12 cellular contexts compared by ENCODE assay signal in the genomic region with DNA sequence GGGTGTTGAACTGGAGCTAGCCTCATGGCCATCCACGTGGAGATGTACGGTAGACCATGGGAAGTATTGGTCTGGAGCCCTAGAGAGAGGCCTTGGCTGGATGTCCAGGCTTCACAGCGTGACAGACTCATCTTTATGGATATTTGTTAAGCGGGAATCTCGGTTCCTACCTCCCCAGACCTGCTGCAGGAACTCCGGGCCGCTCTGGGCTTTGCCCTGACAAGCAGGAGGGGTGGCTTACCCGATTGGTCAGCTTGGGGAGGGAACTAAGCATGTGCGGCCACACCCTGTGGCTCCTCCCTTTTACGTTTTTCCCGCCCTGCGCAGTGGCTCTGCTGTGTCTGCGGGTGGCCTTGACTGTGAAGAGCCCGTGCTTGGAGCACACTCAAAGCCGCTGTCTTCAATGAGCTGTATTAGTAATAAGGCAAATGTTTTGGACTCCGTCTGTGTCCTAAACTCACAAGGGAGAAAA. TPM values are rescaled to one million over a fixed set of nuclear protein-coding genes. Genes with fewer than 3 reads are reported as not detected.
DNase-seq lines count a peak whose midpoint lies in the region; ATAC-seq lines count a peak whose summit lies in the region.
"Had no signal": no experiment of that assay in that cellular context is flagged by ENCODE, and none has a peak within 500 bp of the region (broad histone marks: within the 10 kb centered on the region; RNA-seq: fewer than 3 reads in every experiment).

No MANE protein-coding gene starts in this region.

- peaks cover 51% of the 10 kb centered on the region for H3K4me1 Mint-ChIP-seq in activated naive CD8-positive, alpha-beta T cell (ENCODE audit: low read depth)

- peak overlapping the region; percentile 93 for H3K27ac Mint-ChIP-seq in activated naive CD8-positive, alpha-beta T cell

- H3K9me3 Mint-ChIP-seq in activated naive CD8-positive, alpha-beta T cell (ENCODE audit: low read depth): no peaks in the 10 kb centered on the region
- H3K9me3 Mint-ChIP-seq: naive thymus-derived CD8-positive, alpha-beta T cell had no signal

- H3K4me3 Mint-ChIP-seq in activated naive CD8-positive, alpha-beta T cell: no peak overlapping the region

- in situ Hi-C loops in G401 (cut with HindIII; ENCODE audit: low sequenced_read_pairs): no loop called here

- H3K27me3 Mint-ChIP-seq in activated naive CD8-positive, alpha-beta T cell: no peaks in the 10 kb centered on the region
- H3K27me3 Mint-ChIP-seq: naive thymus-derived CD8-positive, alpha-beta T cell had no signal

- no peak for ATAC-seq in GM19397 (IDR thresholded peaks at IDR 0.05; ENCODE audit: unreplicated experiment)
- ATAC-seq: naive thymus-derived CD8-positive, alpha-beta T cell; Panc1 had no signal

- peaks cover 3% of the 10 kb centered on the region for H3K36me3 Mint-ChIP-seq in activated naive CD8-positive, alpha-beta T cell
- H3K36me3 Mint-ChIP-seq: naive thymus-derived CD8-positive, alpha-beta T cell had no signal

- peak; percentile 16 for DNase-seq in Ammon's horn (ENCODE audit: low spot score)
- peak; percentile 28 for DNase-seq in G401 (ENCODE audit: low spot score)
- DNase-seq in iPS-NIHi7 (ENCODE audit: extremely low spot score): peak; percentile 50
- DNase-seq in Kasumi-1 (lab: John Stamatoyannopoulos, UW): no peak
- DNase-seq in effector CD8-positive, alpha-beta T cell (lab: John Stamatoyannopoulos, UW): no peak
- no peak for DNase-seq in NCI-H146 treated with DMSO at 0.1 percent for 48 hours (lab: John Stamatoyannopoulos, UW; ENCODE audit: unreplicated experiment)
- DNase-seq: DMS53; naive thymus-derived CD8-positive, alpha-beta T cell; NCI-H2029 treated with DMSO at 0.1 percent for 48 hours had no signal

RNA-seq across cellular contexts. Expression of gene PAPOLG, which starts 52.3 kb away (rescaled TPM):
- total RNA-seq in G401 (2014; rRNA removed; shearing (Covaris generic)): 6.6 and 10.4 TPM in 2 replicates

Comparison
In these comparisons a context has a peak if more than half of its experiments do, and no peak if none do; other contexts are left out.
1. DNase-seq: peak in Ammon's horn (single experiment), G401 (single experiment) and iPS-NIHi7 (single experiment); none in Kasumi-1 (0 of 2), effector CD8-positive, alpha-beta T cell (single experiment) and NCI-H146 treated with DMSO at 0.1 percent for 48 hours (single experiment).